In genomic region chr4:3118281-3118680, GRCh38 we compare ENCODE assay signal across 1 cellular context.
TF ChIP-seq lines count a peak whose summit lies in the region.

No MANE protein-coding gene starts in this region.

TF ChIP-seq in IMR-90, 13 proteins besides CTCF, POLR2A, EP300 and RAD21:
- no peak for TF ChIP-seq MXI1 (IDR thresholded peaks at IDR 0.05; ENCODE audit: borderline replicate concordance, low read depth, low read length)
- no peak for TF ChIP-seq CEBPB (IDR thresholded peaks at IDR 0.05; ENCODE audit: low read depth, low read length)
- TF ChIP-seq SMC3 (IDR thresholded peaks at IDR 0.05; ENCODE audit: low read depth, low read length) = no peak
- TF ChIP-seq NFE2L2 (IDR thresholded peaks at IDR 0.05; ENCODE audit: low read depth, low read length) = no peak
- no peak for TF ChIP-seq MAFK (IDR thresholded peaks at IDR 0.05; ENCODE audit: low read depth, low read length)
- no peak for TF ChIP-seq MAZ (IDR thresholded peaks at IDR 0.05; ENCODE audit: borderline replicate concordance, low read depth, low read length)
- TF ChIP-seq RCOR1 (IDR thresholded peaks at IDR 0.05; ENCODE audit: insufficient replicate concordance, low read length) = no peak
- no peak for TF ChIP-seq ELK1 (IDR thresholded peaks at IDR 0.05; ENCODE audit: borderline replicate concordance, low read depth, low read length)
- no peak for TF ChIP-seq FOS (IDR thresholded peaks at IDR 0.05; ENCODE audit: low read depth, low read length)
- no peak for TF ChIP-seq USF2 (IDR thresholded peaks at IDR 0.05; ENCODE audit: low read depth, low read length)
- no peak for TF ChIP-seq CHD1 (IDR thresholded peaks at IDR 0.05; ENCODE audit: low read depth, low read length)
- TF ChIP-seq RFX5 (IDR thresholded peaks at IDR 0.05; ENCODE audit: low read depth, low read length) = no peak
- no peak for TF ChIP-seq BHLHE40 (IDR thresholded peaks at IDR 0.05; ENCODE audit: low read depth, low read length)
TF ChIP-seq in IMR-90: peak in this region for 0.
